15 cellular contexts compared by ENCODE assay signal in genomic region chr19:49988007-49988406, GRCh38. TPM values are rescaled to one million over a fixed set of nuclear protein-coding genes. Genes with fewer than 3 reads are reported as not detected.
A peak's percentile ranks its signal among the peaks of the same experiment; 100 is the strongest.
DNase-seq lines count a peak whose midpoint lies in the region; ATAC-seq, FAIRE-seq and TF ChIP-seq lines count a peak whose summit lies in the region.
"Had no signal": no experiment of that assay in that cellular context is flagged by ENCODE, and none has a peak within 500 bp of the region (broad histone marks: within the 10 kb centered on the region; RNA-seq: fewer than 3 reads in every experiment).

No MANE protein-coding gene starts in this region.

- TF ChIP-seq CTCF in PC-3 (conservative IDR thresholded peaks at IDR 0.05; ENCODE audit: low read depth, low read length), result no peak
- no peak for TF ChIP-seq CTCF in bronchial epithelial cell (IDR thresholded peaks at IDR 0.05; ENCODE audit: insufficient read depth, low read length, severe bottlenecking)

- no peak for ATAC-seq in Right ventricle myocardium inferior
- ATAC-seq in left cardiac atrium, result no peak
- no peak for ATAC-seq in PC-3

- no TSS peak for BruUV-seq in PC-3 (replicated peaks; lab: Mats Ljungman, UMichigan)

- POLR2A ChIA-PET in PC-3 (lab: Charles Lee; ENCODE audit: unreplicated experiment), result no interaction called here

- DNase-seq in Right ventricle myocardium inferior (ENCODE audit: missing footprints), result peak; percentile 23
- no peak for DNase-seq in left cardiac atrium
- DNase-seq in PC-3, result no peak
- no peak for DNase-seq in bronchial epithelial cell (ENCODE audit: low read depth)
- no peak for DNase-seq in stimulated activated naive CD4-positive, alpha-beta T cell treated with Interleukin-2 at 50 U/mL for 16 hours (lab: John Stamatoyannopoulos, UW)
- no peak for DNase-seq in caudate nucleus (lab: John Stamatoyannopoulos, UW)
- DNase-seq in NCI-H128 (lab: John Stamatoyannopoulos, UW; ENCODE audit: unreplicated experiment), result no peak
- DNase-seq: BE2C; CD4-positive, CD25-positive, alpha-beta regulatory T cell; CD8-positive, alpha-beta memory T cell; COR-L47 had no signal

- no peak overlapping the region for H3K9ac ChIP-seq in PC-3 (ENCODE audit: low read length)

- H3K27me3 ChIP-seq in PC-3 (ENCODE audit: low read length) (no peaks in the 10 kb centered on the region), bronchial epithelial cell (ENCODE audit: control insufficient read depth, insufficient read depth, low read length) (no peaks in the 10 kb centered on the region)
- H3K27me3 ChIP-seq: BE2C had no signal

- H3K4me3 ChIP-seq in PC-3 (ENCODE audit: low read length), result no peak overlapping the region
- no peak overlapping the region for H3K4me3 ChIP-seq in bronchial epithelial cell (ENCODE audit: low read depth, low read length)
- H3K4me3 ChIP-seq: GM23338 had no signal

- 0 out of 2 replicates have a peak, but pooled peaks cover 13% of the 10 kb centered on the region for H4K20me1 ChIP-seq in PC-3 (ENCODE audit: low read length)

- H3K27ac ChIP-seq in PC-3 (ENCODE audit: low read length), result peak overlapping the region; percentile 32; the same call in 1 of the 2 replicates
- H3K27ac ChIP-seq in caudate nucleus (ENCODE audit: low read depth, low read length), result no peak overlapping the region

- H3K4me2 ChIP-seq in PC-3 (ENCODE audit: low read length), result no peak overlapping the region
- H3K4me2 ChIP-seq: GM23338 had no signal

- intact Hi-C loops in Right ventricle myocardium inferior (cut with DNase I), result no loop called here
- intact Hi-C loops in left cardiac atrium (cut with DNase I), result no loop called here
- intact Hi-C loops in PC-3 (cut with micrococcal nuclease), result no loop called here

- CTCF ChIA-PET in PC-3 (lab: Charles Lee), result no interaction called here

- H3K9me2 ChIP-seq in PC-3 (replicated peaks; ENCODE audit: low read length), result no peaks in the 10 kb centered on the region

- H2AFZ ChIP-seq in PC-3 (ENCODE audit: low read length), result no peak overlapping the region
- H2AFZ ChIP-seq: GM23338 had no signal

- no peaks in the 10 kb centered on the region for H3F3A ChIP-seq in PC-3 (ENCODE audit: low read length, unreplicated experiment)

- H3K79me2 ChIP-seq in PC-3 (ENCODE audit: low read length), result no peaks in the 10 kb centered on the region

- H3K9me3 ChIP-seq in PC-3 (ENCODE audit: low read length), result no peaks in the 10 kb centered on the region
- H3K9me3 ChIP-seq: BE2C had no signal

- H3K36me3 ChIP-seq in PC-3 (ENCODE audit: low read depth, low read length) (peaks cover 30% of the 10 kb centered on the region), bronchial epithelial cell (ENCODE audit: control insufficient read depth, insufficient read depth, low read length) (peaks cover 7% of the 10 kb centered on the region)
- H3K36me3 ChIP-seq: BE2C had no signal

- FAIRE-seq in bronchial epithelial cell (lab: Jason Lieb, UNC), result peak; percentile 66
- FAIRE-seq: A204.1, G401.6 had no signal

- peaks cover 14% of the 10 kb centered on the region for H3K4me1 ChIP-seq in PC-3 (ENCODE audit: insufficient read depth, low read length)
- H3K4me1 ChIP-seq: BE2C had no signal

RNA-seq across cellular contexts. Expression of gene SIGLEC11, which starts 27.0 kb away (rescaled TPM):
- total RNA-seq in Right ventricle myocardium inferior (0.60 TPM), left cardiac atrium (1 to 10 TPM in 1 of 2 donors, under 1 TPM in 1; 0.39 to 1.3 TPM), PC-3 (2014; rRNA removed) (not detected in 2 replicates), bronchial epithelial cell (not detected in 2 replicates)
- total RNA-seq: CD4-positive, CD25-positive, alpha-beta regulatory T cell; CD8-positive, alpha-beta memory T cell; GM23338; HT-29 had no signal

RNA-seq across cellular contexts. Expression of gene VRK3, which starts 37.2 kb away (rescaled TPM):
- total RNA-seq in Right ventricle myocardium inferior, result 22.9 TPM
- 10 to 100 TPM; 18.5 to 23.5 TPM for total RNA-seq in left cardiac atrium
- 26.0 and 36.3 TPM in 2 replicates for total RNA-seq in PC-3 (2014; rRNA removed)
- total RNA-seq in bronchial epithelial cell, result 14.5 and 17.7 TPM in 2 replicates

RNA-seq across cellular contexts. Expression of gene ZNF473, which starts 37.8 kb away (rescaled TPM):
- 3.2 TPM for total RNA-seq in Right ventricle myocardium inferior
- total RNA-seq in left cardiac atrium, result 1 to 10 TPM; 4.3 to 6.1 TPM
- 18.4 and 18.5 TPM in 2 replicates for total RNA-seq in PC-3 (2014; rRNA removed)
- total RNA-seq in bronchial epithelial cell, result 9.9 and 13.7 TPM in 2 replicates

RNA-seq across cellular contexts. Expression of gene NUP62, which starts 58.7 kb away (rescaled TPM):
- total RNA-seq in Right ventricle myocardium inferior (30.4 TPM), left cardiac atrium (10 to 100 TPM; 28.1 to 29.8 TPM), PC-3 (2014; rRNA removed) (129 and 149 TPM in 2 replicates), bronchial epithelial cell (11.8 and 12.1 TPM in 2 replicates)

RNA-seq across cellular contexts. Expression of gene ATF5, which starts 59.0 kb away (rescaled TPM):
- 10.4 TPM for total RNA-seq in Right ventricle myocardium inferior
- 10 to 100 TPM; 16.6 to 18.9 TPM for total RNA-seq in left cardiac atrium
- 50.7 and 75.5 TPM in 2 replicates for total RNA-seq in PC-3 (2014; rRNA removed)
- total RNA-seq in bronchial epithelial cell, result 1.8 TPM in 2 replicates
